ENCODE assay signal across 20 cellular contexts in the genomic region with DNA sequence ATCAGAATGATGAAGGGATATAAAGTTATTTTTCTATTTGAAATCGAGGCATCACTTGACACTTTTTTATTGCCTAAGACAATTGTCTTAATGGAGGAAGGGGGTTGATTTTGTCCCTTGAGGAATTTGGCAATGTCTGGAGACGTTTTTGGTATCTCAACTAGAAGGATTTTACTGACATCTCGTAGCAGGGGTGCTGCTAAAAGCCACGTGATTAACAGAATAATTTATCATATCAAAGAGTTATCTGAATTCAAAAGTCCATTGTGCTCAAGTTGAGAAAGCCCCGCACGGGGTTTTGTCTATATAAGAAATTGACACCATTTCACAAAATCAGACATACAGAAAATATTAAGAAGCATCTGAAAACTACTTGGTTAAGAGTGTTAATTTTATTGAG. TPM values are rescaled to one million over a fixed set of nuclear protein-coding genes. Genes with fewer than 3 reads are reported as not detected.
A peak's percentile ranks its signal among the peaks of the same experiment; 100 is the strongest.
DNase-seq lines count a peak whose midpoint lies in the region; ATAC-seq and TF ChIP-seq lines count a peak whose summit lies in the region.
"Had no signal": no experiment of that assay in that cellular context is flagged by ENCODE, and none has a peak within 500 bp of the region (broad histone marks: within the 10 kb centered on the region; RNA-seq: fewer than 3 reads in every experiment).

No MANE protein-coding gene starts in this region.

- no peaks in the 10 kb centered on the region for H3K27me3 ChIP-seq in GM23338 (ENCODE audit: insufficient read depth)
- H3K27me3 ChIP-seq: BLaER1 had no signal

- H3K4me3 Mint-ChIP-seq in GM23338: no peak overlapping the region
- H3K4me3 Mint-ChIP-seq: CD14-positive monocyte; CD4-positive, alpha-beta memory T cell; IgD-negative memory B cell had no signal

- H3K27me3 Mint-ChIP-seq in GM23338 (ENCODE audit: insufficient read depth, low read depth, poor library complexity): peaks cover 3% of the 10 kb centered on the region

- no peaks in the 10 kb centered on the region for H4K20me1 ChIP-seq in GM23338 (replicated peaks; ENCODE audit: insufficient read depth)
- H4K20me1 ChIP-seq: BLaER1 had no signal

- H3K79me2 ChIP-seq in GM23338 (replicated peaks; ENCODE audit: insufficient read depth): no peaks in the 10 kb centered on the region

- no peaks in the 10 kb centered on the region for H3F3A ChIP-seq in GM23338 (replicated peaks; ENCODE audit: low read depth)

- H3K4me1 ChIP-seq in GM23338 (ENCODE audit: insufficient read depth): peaks cover 31% of the 10 kb centered on the region
- H3K4me1 ChIP-seq: BLaER1 had no signal

- H3K9me3 Mint-ChIP-seq in GM23338: no peaks in the 10 kb centered on the region
- H3K9me3 Mint-ChIP-seq: CD14-positive monocyte; CD4-positive, alpha-beta memory T cell; IgD-negative memory B cell had no signal

- H3K4me3 ChIP-seq in GM23338: no peak overlapping the region
- H3K4me3 ChIP-seq: BLaER1, GM23248 had no signal

- H3K36me3 Mint-ChIP-seq in GM23338 (ENCODE audit: low read depth): no peaks in the 10 kb centered on the region
- H3K36me3 Mint-ChIP-seq: CD14-positive monocyte; CD4-positive, alpha-beta memory T cell had no signal

- peak overlapping the region; percentile 31 for H3K27ac Mint-ChIP-seq in GM23338
- H3K27ac Mint-ChIP-seq: CD14-positive monocyte; CD4-positive, alpha-beta memory T cell; IgD-negative memory B cell had no signal

- no peak overlapping the region for H3K27ac ChIP-seq in GM23338 (ENCODE audit: low read depth)
- H3K27ac ChIP-seq: BLaER1, GM23248, HL-60 had no signal

- no peaks in the 10 kb centered on the region for H3K9me2 ChIP-seq in GM23338 (ENCODE audit: insufficient read depth)

- DNase-seq in GM23338 (ENCODE audit: low spot score): no peak
- peak; percentile 62 for DNase-seq in globus pallidus (ENCODE audit: low spot score)
- peak; percentile 32 for DNase-seq in midbrain (lab: John Stamatoyannopoulos, UW)
- peak; percentile 68 for DNase-seq in superior temporal gyrus (ENCODE audit: extremely low spot score)
- DNase-seq in HuH-7 (ENCODE audit: low spot score): no peak
- DNase-seq in activated T-cell treated with anti-CD3 and anti-CD28 coated beads, Interleukin-2, amount 50 U/mL, for 1 hour: no peak
- DNase-seq: 8988T; CD4-positive, alpha-beta memory T cell; DMS 273 treated with DMSO at 0.1 percent for 48 hours; DMS53; GM23248; HCEC 1CT; KBM-7 had no signal

- no peak for TF ChIP-seq CTCF in GM23338 (conservative IDR thresholded peaks at IDR 0.05; ENCODE audit: low read depth in 2 of 2)

- ATAC-seq in GM23338 (no peak), GM18511 (IDR thresholded peaks at IDR 0.05; ENCODE audit: unreplicated experiment) (no peak)

- peak overlapping the region; percentile 21; the same call in 1 of the 2 replicates for H3K4me2 ChIP-seq in GM23338
- H3K4me2 ChIP-seq: BLaER1 had no signal

- H2AFZ ChIP-seq in GM23338: no peak overlapping the region
- H2AFZ ChIP-seq: GM23248 had no signal

- H3K36me3 ChIP-seq in GM23338 (ENCODE audit: insufficient read depth): no peaks in the 10 kb centered on the region
- H3K36me3 ChIP-seq: BLaER1 had no signal

- H3K4me1 Mint-ChIP-seq in GM23338: peaks cover 37% of the 10 kb centered on the region
- H3K4me1 Mint-ChIP-seq: CD4-positive, alpha-beta memory T cell had no signal

TF ChIP-seq in GM23338, 12 proteins besides CTCF, POLR2A, EP300 and RAD21 (continues in another document):
- TF ChIP-seq NANOG (IDR thresholded peaks at IDR 0.05; ENCODE audit: borderline replicate concordance) (no peak), STAT1 (IDR thresholded peaks at IDR 0.05; ENCODE audit: unreplicated experiment) (no peak), EZH2 (IDR thresholded peaks at IDR 0.05; ENCODE audit: low read depth, unreplicated experiment) (no peak), EZH2phosphoT487 (IDR thresholded peaks at IDR 0.05; ENCODE audit: unreplicated experiment) (no peak), ETS1 (IDR thresholded peaks at IDR 0.05) (no peak), JUNB (IDR thresholded peaks at IDR 0.05; ENCODE audit: unreplicated experiment) (no peak), ZNF331 (CRISPR knock-in tag; IDR thresholded peaks at IDR 0.05; ENCODE audit: low read depth) (no peak), ZNF114 (CRISPR knock-in tag; IDR thresholded peaks at IDR 0.05) (no peak)
- TF ChIP-seq, protein P1, sequence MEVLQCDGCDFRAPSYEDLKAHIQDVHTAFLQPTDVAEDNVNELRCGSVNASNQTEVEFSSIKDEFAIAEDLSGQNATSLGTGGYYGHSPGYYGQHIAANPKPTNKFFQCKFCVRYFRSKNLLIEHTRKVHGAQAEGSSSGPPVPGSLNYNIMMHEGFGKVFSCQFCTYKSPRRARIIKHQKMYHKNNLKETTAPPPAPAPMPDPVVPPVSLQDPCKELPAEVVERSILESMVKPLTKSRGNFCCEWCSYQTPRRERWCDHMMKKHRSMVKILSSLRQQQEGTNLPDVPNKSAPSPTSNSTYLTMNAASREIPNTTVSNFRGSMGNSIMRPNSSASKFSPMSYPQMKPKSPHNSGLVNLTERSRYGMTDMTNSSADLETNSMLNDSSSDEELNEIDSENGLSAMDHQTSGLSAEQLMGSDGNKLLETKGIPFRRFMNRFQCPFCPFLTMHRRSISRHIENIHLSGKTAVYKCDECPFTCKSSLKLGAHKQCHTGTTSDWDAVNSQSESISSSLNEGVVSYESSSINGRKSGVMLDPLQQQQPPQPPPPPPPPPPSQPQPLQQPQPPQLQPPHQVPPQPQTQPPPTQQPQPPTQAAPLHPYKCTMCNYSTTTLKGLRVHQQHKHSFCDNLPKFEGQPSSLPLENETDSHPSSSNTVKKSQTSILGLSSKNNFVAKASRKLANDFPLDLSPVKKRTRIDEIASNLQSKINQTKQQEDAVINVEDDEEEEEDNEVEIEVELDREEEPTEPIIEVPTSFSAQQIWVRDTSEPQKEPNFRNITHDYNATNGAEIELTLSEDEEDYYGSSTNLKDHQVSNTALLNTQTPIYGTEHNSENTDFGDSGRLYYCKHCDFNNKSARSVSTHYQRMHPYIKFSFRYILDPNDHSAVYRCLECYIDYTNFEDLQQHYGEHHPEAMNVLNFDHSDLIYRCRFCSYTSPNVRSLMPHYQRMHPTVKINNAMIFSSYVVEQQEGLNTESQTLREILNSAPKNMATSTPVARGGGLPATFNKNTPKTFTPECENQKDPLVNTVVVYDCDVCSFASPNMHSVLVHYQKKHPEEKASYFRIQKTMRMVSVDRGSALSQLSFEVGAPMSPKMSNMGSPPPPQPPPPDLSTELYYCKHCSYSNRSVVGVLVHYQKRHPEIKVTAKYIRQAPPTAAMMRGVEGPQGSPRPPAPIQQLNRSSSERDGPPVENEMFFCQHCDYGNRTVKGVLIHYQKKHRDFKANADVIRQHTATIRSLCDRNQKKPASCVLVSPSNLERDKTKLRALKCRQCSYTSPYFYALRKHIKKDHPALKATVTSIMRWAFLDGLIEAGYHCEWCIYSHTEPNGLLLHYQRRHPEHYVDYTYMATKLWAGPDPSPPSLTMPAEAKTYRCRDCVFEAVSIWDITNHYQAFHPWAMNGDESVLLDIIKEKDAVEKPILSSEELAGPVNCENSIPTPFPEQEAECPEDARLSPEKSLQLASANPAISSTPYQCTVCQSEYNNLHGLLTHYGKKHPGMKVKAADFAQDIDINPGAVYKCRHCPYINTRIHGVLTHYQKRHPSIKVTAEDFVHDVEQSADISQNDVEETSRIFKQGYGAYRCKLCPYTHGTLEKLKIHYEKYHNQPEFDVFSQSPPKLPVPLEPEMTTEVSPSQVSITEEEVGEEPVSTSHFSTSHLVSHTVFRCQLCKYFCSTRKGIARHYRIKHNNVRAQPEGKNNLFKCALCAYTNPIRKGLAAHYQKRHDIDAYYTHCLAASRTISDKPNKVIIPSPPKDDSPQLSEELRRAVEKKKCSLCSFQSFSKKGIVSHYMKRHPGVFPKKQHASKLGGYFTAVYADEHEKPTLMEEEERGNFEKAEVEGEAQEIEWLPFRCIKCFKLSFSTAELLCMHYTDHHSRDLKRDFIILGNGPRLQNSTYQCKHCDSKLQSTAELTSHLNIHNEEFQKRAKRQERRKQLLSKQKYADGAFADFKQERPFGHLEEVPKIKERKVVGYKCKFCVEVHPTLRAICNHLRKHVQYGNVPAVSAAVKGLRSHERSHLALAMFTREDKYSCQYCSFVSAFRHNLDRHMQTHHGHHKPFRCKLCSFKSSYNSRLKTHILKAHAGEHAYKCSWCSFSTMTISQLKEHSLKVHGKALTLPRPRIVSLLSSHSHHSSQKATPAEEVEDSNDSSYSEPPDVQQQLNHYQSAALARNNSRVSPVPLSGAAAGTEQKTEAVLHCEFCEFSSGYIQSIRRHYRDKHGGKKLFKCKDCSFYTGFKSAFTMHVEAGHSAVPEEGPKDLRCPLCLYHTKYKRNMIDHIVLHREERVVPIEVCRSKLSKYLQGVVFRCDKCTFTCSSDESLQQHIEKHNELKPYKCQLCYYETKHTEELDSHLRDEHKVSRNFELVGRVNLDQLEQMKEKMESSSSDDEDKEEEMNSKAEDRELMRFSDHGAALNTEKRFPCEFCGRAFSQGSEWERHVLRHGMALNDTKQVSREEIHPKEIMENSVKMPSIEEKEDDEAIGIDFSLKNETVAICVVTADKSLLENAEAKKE (CRISPR knock-in tag; IDR thresholded peaks at IDR 0.05): no peak

RNA-seq across cellular contexts. Expression of gene TAAR6, which starts 1.5 kb away (rescaled TPM):
- not detected in 2 replicates for total RNA-seq in GM23338 (2014; rRNA removed; shearing (Covaris generic))
- not detected in 2 replicates for polyA plus RNA-seq in GM23338 (2016; fragmentation: Nextera tagmentation; extraction: Ambion mirVana)
- total RNA-seq: A673; CD4-positive, alpha-beta memory T cell; GM23248 had no signal
- polyA plus RNA-seq: AG04450; CD14-positive monocyte; CD4-positive, alpha-beta memory T cell; GM23248; IgD-negative memory B cell had no signal

RNA-seq across cellular contexts. Expression of gene TAAR8, which starts 16.1 kb away (rescaled TPM):
- not detected in 2 replicates for total RNA-seq in GM23338 (2014; rRNA removed; shearing (Covaris generic))
- polyA plus RNA-seq in GM23338 (2016; fragmentation: Nextera tagmentation; extraction: Ambion mirVana): not detected in 2 replicates
- total RNA-seq: A673; CD4-positive, alpha-beta memory T cell; GM23248 had no signal
- polyA plus RNA-seq: AG04450; CD14-positive monocyte; CD4-positive, alpha-beta memory T cell; GM23248; IgD-negative memory B cell had no signal

RNA-seq across cellular contexts. Expression of gene TAAR5, which starts 20.9 kb away (rescaled TPM):
- not detected in 2 replicates for total RNA-seq in GM23338 (2014; rRNA removed; shearing (Covaris generic))
- not detected in 2 replicates for polyA plus RNA-seq in GM23338 (2016; fragmentation: Nextera tagmentation; extraction: Ambion mirVana)
- total RNA-seq: A673; CD4-positive, alpha-beta memory T cell; GM23248 had no signal
- polyA plus RNA-seq: AG04450; CD14-positive monocyte; CD4-positive, alpha-beta memory T cell; GM23248; IgD-negative memory B cell had no signal

RNA-seq across cellular contexts. Expression of gene TAAR9, which starts 30.5 kb away (rescaled TPM):
- total RNA-seq in GM23338 (2014; rRNA removed; shearing (Covaris generic)): not detected in 2 replicates
- not detected in 2 replicates for polyA plus RNA-seq in GM23338 (2016; fragmentation: Nextera tagmentation; extraction: Ambion mirVana)
- total RNA-seq: A673; CD4-positive, alpha-beta memory T cell; GM23248 had no signal
- polyA plus RNA-seq: AG04450; CD14-positive monocyte; CD4-positive, alpha-beta memory T cell; GM23248; IgD-negative memory B cell had no signal

RNA-seq across cellular contexts. Expression of gene TAAR2, which starts 55.5 kb away (rescaled TPM):
- total RNA-seq in GM23338 (2014; rRNA removed; shearing (Covaris generic)): not detected in 2 replicates
- not detected in 2 replicates for polyA plus RNA-seq in GM23338 (2016; fragmentation: Nextera tagmentation; extraction: Ambion mirVana)
- total RNA-seq: A673; CD4-positive, alpha-beta memory T cell; GM23248 had no signal
- polyA plus RNA-seq: AG04450; CD14-positive monocyte; CD4-positive, alpha-beta memory T cell; GM23248; IgD-negative memory B cell had no signal

Comparison
In these comparisons a context has a peak if more than half of its experiments do, and no peak if none do; other contexts are left out.
1. DNase-seq: peak in globus pallidus (single experiment), midbrain (single experiment) and superior temporal gyrus (single experiment); none in GM23338 (single experiment), HuH-7 (single experiment) and activated T-cell treated with anti-CD3 and anti-CD28 coated beads, Interleukin-2, amount 50 U/mL, for 1 hour (single experiment).